Comparison of ENCODE assay signal across 28 cellular contexts in genomic region chr3:51588724-51589123, GRCh38. TPM values are rescaled to one million over a fixed set of nuclear protein-coding genes. Genes with fewer than 3 reads are reported as not detected.
DNase-seq lines count a peak whose midpoint lies in the region; ATAC-seq and TF ChIP-seq lines count a peak whose summit lies in the region.
"Had no signal": no experiment of that assay in that cellular context is flagged by ENCODE, and none has a peak within 500 bp of the region (broad histone marks: within the 10 kb centered on the region; RNA-seq: fewer than 3 reads in every experiment).

No MANE protein-coding gene starts in this region.

- no peak overlapping the region for H2BK5ac ChIP-seq in mesenchymal stem cell (ENCODE audit: low read depth, low read length, poor library complexity, severe bottlenecking)

- no peak overlapping the region for H4K8ac ChIP-seq in mesenchymal stem cell (ENCODE audit: low read length)

- no peak overlapping the region for H2BK15ac ChIP-seq in mesenchymal stem cell (ENCODE audit: low read depth, poor library complexity, severe bottlenecking)

- H2AFZ ChIP-seq in mesenchymal stem cell (ENCODE audit: low read depth, low read length), result no peak overlapping the region
- H2AFZ ChIP-seq: parathyroid adenoma had no signal

- H3K27me3 Mint-ChIP-seq in T-helper 2 cell treated with Interferon-gamma antibody and Interleukin-4, amounts not matched to agents 5 μg/mL and 100 μg/mL, for 36 hours (ENCODE audit: low read depth), result no peaks in the 10 kb centered on the region
- no peaks in the 10 kb centered on the region for H3K27me3 Mint-ChIP-seq in WTC11 (ENCODE audit: low read depth)

- H3K4me2 ChIP-seq in mesenchymal stem cell (ENCODE audit: low read length, poor library complexity, severe bottlenecking), result no peak overlapping the region

- peak overlapping the region; percentile 4 for H3K4me3 Mint-ChIP-seq in T-helper 2 cell treated with Interferon-gamma antibody and Interleukin-4, amounts not matched to agents 5 μg/mL and 100 μg/mL, for 36 hours
- no peak overlapping the region for H3K4me3 Mint-ChIP-seq in WTC11
- H3K4me3 Mint-ChIP-seq: nephron progenitor cell had no signal

- H3K79me1 ChIP-seq in mesenchymal stem cell (replicated peaks; ENCODE audit: low read length, poor library complexity, severe bottlenecking), result peaks cover 20% of the 10 kb centered on the region

- WGBS in mesenchymal stem cell, result 44% methylated on average over 3 of the region's 4 CpGs

- no peak overlapping the region for H2BK12ac ChIP-seq in mesenchymal stem cell (ENCODE audit: low read length in 2 of 2)

- no peak overlapping the region for H3K27ac ChIP-seq in mesenchymal stem cell (ENCODE audit: low read length, poor library complexity, severe bottlenecking)
- H3K27ac ChIP-seq: esophagus muscularis mucosa, gastroesophageal sphincter, parathyroid adenoma, sigmoid colon, suprapubic skin, uterus had no signal

- H3K23ac ChIP-seq in mesenchymal stem cell (ENCODE audit: low read length in 2 of 2), result no peak overlapping the region

- H3K9me3 ChIP-seq in mesenchymal stem cell (ENCODE audit: control insufficient read depth, low read length), result no peaks in the 10 kb centered on the region
- H3K9me3 ChIP-seq: BE2C, esophagus muscularis mucosa, gastroesophageal sphincter, sigmoid colon, suprapubic skin, uterus had no signal

- H3K27ac Mint-ChIP-seq in T-helper 2 cell treated with Interferon-gamma antibody and Interleukin-4, amounts not matched to agents 5 μg/mL and 100 μg/mL, for 36 hours, result peak overlapping the region; percentile 13
- peak overlapping the region; percentile 34 for H3K27ac Mint-ChIP-seq in WTC11
- H3K27ac Mint-ChIP-seq: nephron progenitor cell had no signal

- H4K91ac ChIP-seq in mesenchymal stem cell (ENCODE audit: low read length), result no peak overlapping the region

- H3K27me3 ChIP-seq in mesenchymal stem cell (ENCODE audit: control insufficient read depth in 1 of 2, insufficient read depth in 1 of 2, low read length in 2 of 2), result no peaks in the 10 kb centered on the region
- H3K27me3 ChIP-seq: BE2C, esophagus muscularis mucosa, gastroesophageal sphincter, sigmoid colon, suprapubic skin, uterus had no signal

- peaks cover 21% of the 10 kb centered on the region for H3K36me3 Mint-ChIP-seq in T-helper 2 cell treated with Interferon-gamma antibody and Interleukin-4, amounts not matched to agents 5 μg/mL and 100 μg/mL, for 36 hours (ENCODE audit: low read depth)
- peaks cover 23% of the 10 kb centered on the region for H3K36me3 Mint-ChIP-seq in WTC11

- no peak overlapping the region for H3K4me3 ChIP-seq in mesenchymal stem cell (ENCODE audit: insufficient read depth in 1 of 2, low read depth in 1 of 2, low read length in 2 of 2)
- H3K4me3 ChIP-seq: esophagus muscularis mucosa, gastroesophageal sphincter, sigmoid colon, suprapubic skin, uterus had no signal

- POLR2A ChIA-PET in WTC11 (lab: Charles Lee), result interaction anchor here (0.6 kb wide), 1 partner anchor 1829 kb away, joined by 3 read pairs; no protein-coding TSS in a partner anchor

- H3K14ac ChIP-seq in mesenchymal stem cell (ENCODE audit: low read length in 2 of 2), result no peak overlapping the region

- H3K36me3 ChIP-seq in mesenchymal stem cell (ENCODE audit: control insufficient read depth in 1 of 2, insufficient read depth in 2 of 2, low read depth in 1 of 2, low read length in 2 of 2), result peaks cover 3 to 24% of the 10 kb centered on the region in 2 experiments
- H3K36me3 ChIP-seq: BE2C, uterus had no signal

- no peak for TF ChIP-seq CTCF in WTC11 (IDR thresholded peaks at IDR 0.05)

- no peak for ATAC-seq in WTC11
- no peak for ATAC-seq in Right ventricle myocardium superior (ENCODE audit: poor library complexity)
- no peak for ATAC-seq in GM21619 (IDR thresholded peaks at IDR 0.05; ENCODE audit: unreplicated experiment)
- ATAC-seq: gastroesophageal sphincter, PC-3 had no signal

- H3K9ac ChIP-seq in mesenchymal stem cell (ENCODE audit: low read length), result no peak overlapping the region
- H3K9ac ChIP-seq: parathyroid adenoma had no signal

- no peak for DNase-seq in T-helper 2 cell treated with Interferon-gamma antibody and Interleukin-4, amounts not matched to agents 5 μg/mL and 100 μg/mL, for 36 hours (ENCODE audit: low spot score)
- no peak for DNase-seq in T-helper 2 cell
- DNase-seq in GDM1 (lab: John Stamatoyannopoulos, UW), result peak; percentile 85
- no peak for DNase-seq in WTC11 (ENCODE audit: low spot score)
- no peak for DNase-seq in mesenchymal stem cell
- no peak for DNase-seq in Right ventricle myocardium superior
- DNase-seq in retina, result no peak
- DNase-seq: activated CD4-positive, alpha-beta T cell treated with anti-CD3 and anti-CD28 coated beads for 1 hour; activated naive CD4-positive, alpha-beta T cell treated with anti-CD3 and anti-CD28 coated beads, Interleukin-2, amount 50 U/mL, for 16 hours; activated T-cell treated with anti-CD3 and anti-CD28 coated beads for 4 hours; BE2C; cerebellar nuclear complex; DMS 273 treated with DMSO at 0.1 percent for 48 hours; kidney glomerular epithelial cell; mesendoderm; NCI-H187 treated with DMSO at 0.1 percent for 48 hours; NCI-H226; NCI-H82; nephron progenitor cell; PC-3; SIG-M5; sigmoid colon; uterus had no signal

- peak overlapping the region; percentile 44 for H2AK5ac ChIP-seq in mesenchymal stem cell (ENCODE audit: low read length, severe bottlenecking)

- H3K4ac ChIP-seq in mesenchymal stem cell (ENCODE audit: low read depth in 1 of 2, low read length in 2 of 2), result no peak overlapping the region

- CTCF ChIA-PET in WTC11 (lab: Charles Lee), result no interaction called here

- peaks cover 8% of the 10 kb centered on the region for H3K4me1 Mint-ChIP-seq in T-helper 2 cell treated with Interferon-gamma antibody and Interleukin-4, amounts not matched to agents 5 μg/mL and 100 μg/mL, for 36 hours (ENCODE audit: low read depth)
- no peaks in the 10 kb centered on the region; the same call in 1 of the 2 replicates for H3K4me1 Mint-ChIP-seq in WTC11

- H3K18ac ChIP-seq in mesenchymal stem cell (ENCODE audit: low read depth in 1 of 2, low read length in 2 of 2), result no peak overlapping the region

- no peaks in the 10 kb centered on the region for H3K9me3 Mint-ChIP-seq in T-helper 2 cell treated with Interferon-gamma antibody and Interleukin-4, amounts not matched to agents 5 μg/mL and 100 μg/mL, for 36 hours
- H3K9me3 Mint-ChIP-seq in WTC11, result no peaks in the 10 kb centered on the region

- H2BK120ac ChIP-seq in mesenchymal stem cell (ENCODE audit: low read depth, low read length), result no peak overlapping the region

- intact Hi-C loops in Right ventricle myocardium superior (cut with DNase I), result no loop called here

- H3K4me1 ChIP-seq in mesenchymal stem cell (ENCODE audit: control insufficient read depth, insufficient read depth, low read depth, low read length), result peaks cover 7% of the 10 kb centered on the region
- H3K4me1 ChIP-seq: BE2C, parathyroid adenoma, suprapubic skin, uterus had no signal

TF ChIP-seq in WTC11, 78 proteins besides CTCF, POLR2A, EP300 and RAD21:
- TF ChIP-seq ZNF232 (CRISPR knock-in tag; IDR thresholded peaks at IDR 0.05) (no peak), JAZF1 (CRISPR knock-in tag; IDR thresholded peaks at IDR 0.05) (no peak), ZSCAN18 (CRISPR knock-in tag; IDR thresholded peaks at IDR 0.05) (no peak), NR3C1 (CRISPR knock-in tag; conservative IDR thresholded peaks at IDR 0.05; ENCODE audit: low read depth) (no peak), E2F4 (CRISPR knock-in tag; IDR thresholded peaks at IDR 0.05; ENCODE audit: borderline replicate concordance, low read depth) (no peak), CREM (CRISPR knock-in tag; IDR thresholded peaks at IDR 0.05) (no peak), AR (CRISPR knock-in tag; IDR thresholded peaks at IDR 0.05) (no peak)

RNA-seq across cellular contexts. Expression of gene RAD54L2, which starts 50.2 kb away (rescaled TPM):
- 29.5 to 32.3 TPM (median 30.9 TPM) in 3 replicates for total RNA-seq in WTC11 (2021)
- 6.0 TPM for polyA plus RNA-seq in mesenchymal stem cell (2013, experiment 1 of 2)
- polyA plus RNA-seq in mesenchymal stem cell (2013, experiment 2 of 2), result 5.5 TPM
- total RNA-seq in Right ventricle myocardium superior, result 8.4 TPM
